Comparison of ENCODE assay signal across 2 cellular contexts in the genomic region with DNA sequence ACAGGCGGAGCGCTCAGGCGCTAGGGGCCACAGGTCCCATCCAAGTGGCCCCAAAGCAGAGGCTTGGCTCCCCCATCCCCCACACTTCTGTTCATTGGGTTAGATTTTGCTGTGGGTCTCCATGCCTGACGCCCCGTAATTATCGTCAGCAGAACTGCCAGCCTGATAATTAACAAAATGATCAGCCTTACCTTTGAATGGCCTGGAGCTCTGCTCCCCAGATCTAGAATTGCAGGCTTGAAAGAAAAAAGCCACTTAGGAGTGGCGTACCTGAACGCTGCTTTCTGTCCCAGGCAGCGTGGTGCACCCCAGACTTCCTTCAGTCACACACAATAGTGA.
TF ChIP-seq lines count a peak whose summit lies in the region.

No MANE protein-coding gene starts in this region.

TF ChIP-seq in SK-N-SH, 30 proteins besides CTCF, POLR2A, EP300 and RAD21:
- no peak for TF ChIP-seq RCOR1 (IDR thresholded peaks at IDR 0.05; ENCODE audit: low read length)
TF ChIP-seq in SK-N-SH: peak in this region for 0.

TF ChIP-seq in SK-N-SH treated with all-trans-retinoic acid at 6 μM for 48 hours, 23 proteins besides CTCF, POLR2A, EP300 and RAD21:
- TF ChIP-seq BACH2 (CRISPR knock-in tag; IDR thresholded peaks at IDR 0.05; ENCODE audit: borderline replicate concordance) (no peak), ZFP3 (CRISPR knock-in tag; IDR thresholded peaks at IDR 0.05) (no peak), ZNF8 (CRISPR knock-in tag; IDR thresholded peaks at IDR 0.05) (no peak), TOX (CRISPR knock-in tag; IDR thresholded peaks at IDR 0.05; ENCODE audit: borderline replicate concordance) (no peak), SNAI2 (CRISPR knock-in tag; IDR thresholded peaks at IDR 0.05) (no peak), ZNF565 (CRISPR knock-in tag; conservative IDR thresholded peaks at IDR 0.05; ENCODE audit: low read depth) (no peak), CSDC2 (CRISPR knock-in tag; IDR thresholded peaks at IDR 0.05) (no peak), ZFP30 (CRISPR knock-in tag; IDR thresholded peaks at IDR 0.05) (no peak), ISL1 (CRISPR knock-in tag; IDR thresholded peaks at IDR 0.05) (no peak), ARNTL (CRISPR knock-in tag; IDR thresholded peaks at IDR 0.05; ENCODE audit: borderline replicate concordance, low read depth) (no peak), RARB (CRISPR knock-in tag; IDR thresholded peaks at IDR 0.05) (no peak), OSR1 (CRISPR knock-in tag; IDR thresholded peaks at IDR 0.05) (no peak), ZC3H10 (CRISPR knock-in tag; IDR thresholded peaks at IDR 0.05) (no peak)
- TF ChIP-seq, protein P1, sequence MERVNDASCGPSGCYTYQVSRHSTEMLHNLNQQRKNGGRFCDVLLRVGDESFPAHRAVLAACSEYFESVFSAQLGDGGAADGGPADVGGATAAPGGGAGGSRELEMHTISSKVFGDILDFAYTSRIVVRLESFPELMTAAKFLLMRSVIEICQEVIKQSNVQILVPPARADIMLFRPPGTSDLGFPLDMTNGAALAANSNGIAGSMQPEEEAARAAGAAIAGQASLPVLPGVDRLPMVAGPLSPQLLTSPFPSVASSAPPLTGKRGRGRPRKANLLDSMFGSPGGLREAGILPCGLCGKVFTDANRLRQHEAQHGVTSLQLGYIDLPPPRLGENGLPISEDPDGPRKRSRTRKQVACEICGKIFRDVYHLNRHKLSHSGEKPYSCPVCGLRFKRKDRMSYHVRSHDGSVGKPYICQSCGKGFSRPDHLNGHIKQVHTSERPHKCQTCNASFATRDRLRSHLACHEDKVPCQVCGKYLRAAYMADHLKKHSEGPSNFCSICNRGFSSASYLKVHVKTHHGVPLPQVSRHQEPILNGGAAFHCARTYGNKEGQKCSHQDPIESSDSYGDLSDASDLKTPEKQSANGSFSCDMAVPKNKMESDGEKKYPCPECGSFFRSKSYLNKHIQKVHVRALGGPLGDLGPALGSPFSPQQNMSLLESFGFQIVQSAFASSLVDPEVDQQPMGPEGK (CRISPR knock-in tag; IDR thresholded peaks at IDR 0.05; ENCODE audit: borderline replicate concordance), result no peak
- TF ChIP-seq, protein P2, sequence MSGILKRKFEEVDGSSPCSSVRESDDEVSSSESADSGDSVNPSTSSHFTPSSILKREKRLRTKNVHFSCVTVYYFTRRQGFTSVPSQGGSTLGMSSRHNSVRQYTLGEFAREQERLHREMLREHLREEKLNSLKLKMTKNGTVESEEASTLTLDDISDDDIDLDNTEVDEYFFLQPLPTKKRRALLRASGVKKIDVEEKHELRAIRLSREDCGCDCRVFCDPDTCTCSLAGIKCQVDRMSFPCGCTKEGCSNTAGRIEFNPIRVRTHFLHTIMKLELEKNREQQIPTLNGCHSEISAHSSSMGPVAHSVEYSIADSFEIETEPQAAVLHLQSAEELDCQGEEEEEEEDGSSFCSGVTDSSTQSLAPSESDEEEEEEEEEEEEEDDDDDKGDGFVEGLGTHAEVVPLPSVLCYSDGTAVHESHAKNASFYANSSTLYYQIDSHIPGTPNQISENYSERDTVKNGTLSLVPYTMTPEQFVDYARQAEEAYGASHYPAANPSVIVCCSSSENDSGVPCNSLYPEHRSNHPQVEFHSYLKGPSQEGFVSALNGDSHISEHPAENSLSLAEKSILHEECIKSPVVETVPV (CRISPR knock-in tag; IDR thresholded peaks at IDR 0.05), result no peak
- TF ChIP-seq, protein P3, sequence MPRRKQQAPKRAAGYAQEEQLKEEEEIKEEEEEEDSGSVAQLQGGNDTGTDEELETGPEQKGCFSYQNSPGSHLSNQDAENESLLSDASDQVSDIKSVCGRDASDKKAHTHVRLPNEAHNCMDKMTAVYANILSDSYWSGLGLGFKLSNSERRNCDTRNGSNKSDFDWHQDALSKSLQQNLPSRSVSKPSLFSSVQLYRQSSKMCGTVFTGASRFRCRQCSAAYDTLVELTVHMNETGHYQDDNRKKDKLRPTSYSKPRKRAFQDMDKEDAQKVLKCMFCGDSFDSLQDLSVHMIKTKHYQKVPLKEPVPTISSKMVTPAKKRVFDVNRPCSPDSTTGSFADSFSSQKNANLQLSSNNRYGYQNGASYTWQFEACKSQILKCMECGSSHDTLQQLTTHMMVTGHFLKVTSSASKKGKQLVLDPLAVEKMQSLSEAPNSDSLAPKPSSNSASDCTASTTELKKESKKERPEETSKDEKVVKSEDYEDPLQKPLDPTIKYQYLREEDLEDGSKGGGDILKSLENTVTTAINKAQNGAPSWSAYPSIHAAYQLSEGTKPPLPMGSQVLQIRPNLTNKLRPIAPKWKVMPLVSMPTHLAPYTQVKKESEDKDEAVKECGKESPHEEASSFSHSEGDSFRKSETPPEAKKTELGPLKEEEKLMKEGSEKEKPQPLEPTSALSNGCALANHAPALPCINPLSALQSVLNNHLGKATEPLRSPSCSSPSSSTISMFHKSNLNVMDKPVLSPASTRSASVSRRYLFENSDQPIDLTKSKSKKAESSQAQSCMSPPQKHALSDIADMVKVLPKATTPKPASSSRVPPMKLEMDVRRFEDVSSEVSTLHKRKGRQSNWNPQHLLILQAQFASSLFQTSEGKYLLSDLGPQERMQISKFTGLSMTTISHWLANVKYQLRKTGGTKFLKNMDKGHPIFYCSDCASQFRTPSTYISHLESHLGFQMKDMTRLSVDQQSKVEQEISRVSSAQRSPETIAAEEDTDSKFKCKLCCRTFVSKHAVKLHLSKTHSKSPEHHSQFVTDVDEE (CRISPR knock-in tag; IDR thresholded peaks at IDR 0.05), result no peak
- TF ChIP-seq, protein P4, sequence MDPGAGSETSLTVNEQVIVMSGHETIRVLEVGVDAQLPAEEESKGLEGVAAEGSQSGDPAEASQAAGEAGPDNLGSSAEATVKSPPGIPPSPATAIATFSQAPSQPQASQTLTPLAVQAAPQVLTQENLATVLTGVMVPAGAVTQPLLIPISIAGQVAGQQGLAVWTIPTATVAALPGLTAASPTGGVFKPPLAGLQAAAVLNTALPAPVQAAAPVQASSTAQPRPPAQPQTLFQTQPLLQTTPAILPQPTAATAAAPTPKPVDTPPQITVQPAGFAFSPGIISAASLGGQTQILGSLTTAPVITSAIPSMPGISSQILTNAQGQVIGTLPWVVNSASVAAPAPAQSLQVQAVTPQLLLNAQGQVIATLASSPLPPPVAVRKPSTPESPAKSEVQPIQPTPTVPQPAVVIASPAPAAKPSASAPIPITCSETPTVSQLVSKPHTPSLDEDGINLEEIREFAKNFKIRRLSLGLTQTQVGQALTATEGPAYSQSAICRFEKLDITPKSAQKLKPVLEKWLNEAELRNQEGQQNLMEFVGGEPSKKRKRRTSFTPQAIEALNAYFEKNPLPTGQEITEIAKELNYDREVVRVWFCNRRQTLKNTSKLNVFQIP (CRISPR knock-in tag; IDR thresholded peaks at IDR 0.05; ENCODE audit: borderline replicate concordance, low read depth), result no peak
- TF ChIP-seq, protein P5, sequence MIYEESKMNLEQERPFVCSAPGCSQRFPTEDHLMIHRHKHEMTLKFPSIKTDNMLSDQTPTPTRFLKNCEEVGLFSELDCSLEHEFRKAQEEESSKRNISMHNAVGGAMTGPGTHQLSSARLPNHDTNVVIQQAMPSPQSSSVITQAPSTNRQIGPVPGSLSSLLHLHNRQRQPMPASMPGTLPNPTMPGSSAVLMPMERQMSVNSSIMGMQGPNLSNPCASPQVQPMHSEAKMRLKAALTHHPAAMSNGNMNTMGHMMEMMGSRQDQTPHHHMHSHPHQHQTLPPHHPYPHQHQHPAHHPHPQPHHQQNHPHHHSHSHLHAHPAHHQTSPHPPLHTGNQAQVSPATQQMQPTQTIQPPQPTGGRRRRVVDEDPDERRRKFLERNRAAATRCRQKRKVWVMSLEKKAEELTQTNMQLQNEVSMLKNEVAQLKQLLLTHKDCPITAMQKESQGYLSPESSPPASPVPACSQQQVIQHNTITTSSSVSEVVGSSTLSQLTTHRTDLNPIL (CRISPR knock-in tag; IDR thresholded peaks at IDR 0.05; ENCODE audit: low read depth), result no peak
